1 cellular context compared by ENCODE assay signal in the genomic region with DNA sequence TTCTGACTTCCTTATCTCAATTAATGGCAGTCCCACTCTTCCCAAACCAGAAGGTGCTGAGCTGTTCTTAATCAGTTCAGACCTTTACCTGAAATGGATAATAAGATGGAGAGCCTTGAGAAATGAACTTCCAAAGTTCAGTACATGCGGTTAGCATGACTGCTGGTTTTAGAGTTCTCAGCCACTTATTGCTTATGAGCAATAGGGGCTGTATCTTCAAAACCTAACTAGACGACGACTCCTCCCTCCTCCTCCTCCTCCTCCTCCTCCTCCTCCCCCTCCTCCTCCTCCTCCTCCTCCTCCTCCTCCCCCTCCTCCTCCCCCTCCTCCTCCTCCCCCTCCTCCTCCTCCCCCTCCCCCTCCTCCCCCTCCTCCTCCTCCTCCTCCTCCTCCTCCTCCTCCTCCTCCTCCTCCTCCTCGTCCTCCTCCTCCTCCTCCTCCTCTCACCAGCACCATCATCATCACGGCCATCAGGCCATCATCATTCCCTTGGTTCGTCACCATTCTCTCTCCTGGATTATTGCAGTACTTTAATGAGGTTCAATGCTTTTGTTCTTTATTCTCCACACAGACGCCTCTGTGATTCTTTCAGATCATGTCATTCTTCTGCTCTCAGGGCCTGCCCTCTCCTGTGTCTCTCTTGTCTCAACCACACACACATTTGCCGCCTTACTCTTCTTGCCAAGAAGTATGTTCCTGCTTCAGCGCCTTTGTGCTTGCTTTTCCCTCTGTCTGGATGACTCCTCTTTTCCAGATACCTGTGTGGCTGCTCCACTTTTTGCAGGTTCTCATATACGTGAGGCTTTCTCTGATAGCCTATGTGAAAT.
TF ChIP-seq lines count a peak whose summit lies in the region.

No MANE protein-coding gene starts in this region.

TF ChIP-seq in K562, 482 proteins besides CTCF, POLR2A, EP300 and RAD21:
- no peak for TF ChIP-seq E2F5 (CRISPR knock-in tag; IDR thresholded peaks at IDR 0.05)
- no peak for TF ChIP-seq JUN (IDR thresholded peaks at IDR 0.05; ENCODE audit: borderline replicate concordance, low read depth, low read length)
- no peak for TF ChIP-seq JUN (CRISPR knock-in tag; IDR thresholded peaks at IDR 0.05; ENCODE audit: borderline replicate concordance)
- peak; percentile 47 for TF ChIP-seq PCBP2 (IDR thresholded peaks at IDR 0.05; ENCODE audit: low read depth, low read length, poor library complexity, severe bottlenecking)
- peak; percentile 81 for TF ChIP-seq PCBP1 (IDR thresholded peaks at IDR 0.05; ENCODE audit: low read depth, low read length, poor library complexity, severe bottlenecking)
- peak; percentile 94 for TF ChIP-seq ZNF263 (CRISPR knock-in tag; IDR thresholded peaks at IDR 0.05; ENCODE audit: borderline replicate concordance)
- peak; percentile 21 for TF ChIP-seq HNRNPK (IDR thresholded peaks at IDR 0.05; ENCODE audit: low read depth, low read length, poor library complexity, severe bottlenecking)
- TF ChIP-seq ZBTB33 (CRISPR knock-in tag; IDR thresholded peaks at IDR 0.05) = 0 out of 2 replicates have a peak, but pooled peaks have one; percentile 28
